30 cellular contexts compared by ENCODE assay signal in the genomic region with DNA sequence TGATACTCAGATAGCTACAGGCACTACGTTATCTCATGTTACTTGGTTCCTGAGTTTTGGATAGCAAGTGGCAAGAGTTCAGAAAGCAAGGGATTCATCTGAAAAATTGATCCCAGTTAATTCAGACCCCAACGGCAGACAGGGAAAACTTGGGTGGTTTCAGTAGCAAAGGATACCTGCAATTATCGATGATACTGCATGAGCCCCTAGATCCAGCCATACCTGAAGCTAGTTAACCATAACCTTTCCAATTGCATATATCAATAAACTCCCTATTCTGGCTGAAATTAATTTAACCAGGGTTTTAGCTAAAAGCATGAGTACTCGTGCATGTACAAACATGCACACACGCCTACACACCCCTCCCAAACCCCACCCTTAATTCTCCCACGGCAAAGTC.
"Had no signal": no experiment of that assay in that cellular context is flagged by ENCODE, and none has a peak within 500 bp of the region (broad histone marks: within the 10 kb centered on the region; RNA-seq: fewer than 3 reads in every experiment).

No MANE protein-coding gene starts in this region.

- H3K27me3 Mint-ChIP-seq: naive thymus-derived CD4-positive, alpha-beta T cell; progenitor cell of endocrine pancreas; stimulated activated naive B cell treated with anti-CD40 and anti-IgM and Interleukin-4, amounts not matched to agents 10 μg/mL and 1 μg/mL and 100 μg/mL, for 72 hours; stimulated activated naive CD8-positive, alpha-beta T cell treated with anti-CD3 and anti-CD28 coated beads, Interleukin-15, Interleukin-2, amounts not matched to agents 100 ng/mL and 50 ng/mL, for 24 hours had no signal

- H3K4me3 ChIP-seq: ovary, psoas muscle, skin epidermis, smooth muscle cell, spleen, stomach, thoracic aorta, thyroid gland, tibial nerve, upper lobe of left lung, vagina had no signal

- H3K27ac Mint-ChIP-seq: nephron had no signal

- H3K27me3 ChIP-seq: neutrophil, ovary, spleen, stomach, thyroid gland, tibial nerve, upper lobe of left lung, vagina had no signal

- H3K36me3 ChIP-seq: ovary had no signal

- DNase-seq: naive thymus-derived CD4-positive, alpha-beta T cell; natural killer cell; nucleus accumbens; ovary; posterior cingulate gyrus; psoas muscle; right cardiac atrium; stimulated activated CD4-positive, alpha-beta T cell treated with anti-CD3 and anti-CD28 coated beads, Interleukin-12 subunit alpha, Interleukin-12 subunit beta, amount 100 ng/mL, for 4 hours; stimulated activated CD4-positive, alpha-beta T cell treated with anti-CD3 and anti-CD28 coated beads, Interleukin-1b, Interleukin-23, amount 100 ng/mL, for 48 hours; stimulated activated CD4-positive, alpha-beta T cell treated with anti-CD3 and anti-CD28 coated beads, Interleukin-4, amount 100 ng/mL, for 1 hour; stimulated activated CD4-positive, alpha-beta T cell treated with anti-CD3 and anti-CD28 coated beads, Interleukin-4, amount 100 ng/mL, for 4 hours; stimulated activated CD8-positive, alpha-beta memory T cell treated with anti-CD3 and anti-CD28 coated beads, Interleukin-4, amount 100 ng/mL, for 48 hours; stimulated activated naive B cell treated with anti-CD40 and anti-IgM and Interleukin-4, amounts not matched to agents 10 μg/mL and 1 μg/mL and 100 μg/mL, for 72 hours; stimulated activated naive CD4-positive, alpha-beta T cell treated with Interleukin-2 at 50 U/mL for 16 hours; stomach; thyroid gland; trophoblast cell; upper lobe of left lung had no signal

- H3K9ac ChIP-seq: parathyroid adenoma had no signal

- H3K27ac ChIP-seq: neutrophil, ovary, parathyroid adenoma, psoas muscle, skin epidermis, spleen, stomach, thoracic aorta, thyroid gland, tibial nerve, upper lobe of left lung, vagina had no signal

- H3K9me3 ChIP-seq: neutrophil, ovary, psoas muscle, spleen, stomach, thoracic aorta, thyroid gland, tibial nerve, upper lobe of left lung, vagina had no signal

- H3K9me3 Mint-ChIP-seq: natural killer cell; nephron; stimulated activated naive B cell treated with anti-CD40 and anti-IgM and Interleukin-4, amounts not matched to agents 10 μg/mL and 1 μg/mL and 100 μg/mL, for 72 hours; stimulated activated naive CD8-positive, alpha-beta T cell treated with anti-CD3 and anti-CD28 coated beads, Interleukin-15, Interleukin-2, amounts not matched to agents 100 ng/mL and 50 ng/mL, for 24 hours had no signal

- ATAC-seq: naive thymus-derived CD4-positive, alpha-beta T cell; natural killer cell; psoas muscle; right cardiac atrium; sciatic nerve; stimulated activated naive B cell treated with anti-CD40 and anti-IgM and Interleukin-4, amounts not matched to agents 10 μg/mL and 1 μg/mL and 100 μg/mL, for 72 hours had no signal

- H3K4me2 ChIP-seq: smooth muscle cell had no signal

- H3K4me3 Mint-ChIP-seq: natural killer cell; stimulated activated naive B cell treated with anti-CD40 and anti-IgM and Interleukin-4, amounts not matched to agents 10 μg/mL and 1 μg/mL and 100 μg/mL, for 72 hours; stimulated activated naive CD8-positive, alpha-beta T cell treated with anti-CD3 and anti-CD28 coated beads, Interleukin-15, Interleukin-2, amounts not matched to agents 100 ng/mL and 50 ng/mL, for 24 hours had no signal

- H2AFZ ChIP-seq: parathyroid adenoma had no signal
